In genomic region chr4:9153008-9153570, GRCh38 we compare ENCODE assay signal across 8 cellular contexts. TPM values are rescaled to one million over a fixed set of nuclear protein-coding genes. Genes with fewer than 3 reads are reported as not detected.
DNase-seq lines count a peak whose midpoint lies in the region; ATAC-seq and TF ChIP-seq lines count a peak whose summit lies in the region.
"Not testable (repeated sequence)": the region's sequence is repeated elsewhere in the genome, so short reads cannot be mapped to it uniquely, and the experiment has no call there.

No MANE protein-coding gene starts in this region.

- H3K79me2 ChIP-seq in hepatocyte: not testable (repeated sequence)

- not testable (repeated sequence) for H4K20me1 ChIP-seq in hepatocyte (ENCODE audit: insufficient read depth, poor library complexity, severe bottlenecking)

- not testable (repeated sequence) for H3K4me3 ChIP-seq in hepatocyte

- H2AFZ ChIP-seq in hepatocyte: peak overlapping the region; percentile 40

- H3K27ac Mint-ChIP-seq in MCF 10A (ENCODE audit: low read depth, unreplicated experiment): peak overlapping the region; percentile 89

- H3K36me3 ChIP-seq in hepatocyte (replicated peaks; ENCODE audit: insufficient read depth, low read depth): not testable (repeated sequence)

- H3K27ac ChIP-seq in hepatocyte: peak overlapping the region; percentile 87

- not testable (repeated sequence) for H3K9me3 Mint-ChIP-seq in MCF 10A (ENCODE audit: unreplicated experiment)

- intact Hi-C loops in MCF 10A (cut with micrococcal nuclease): loop anchor here (5.0 kb wide), 1 partner anchor 864 kb away; no protein-coding TSS in a partner anchor
- intact Hi-C loops in posterior cingulate gyrus (cut with DNase I): not testable (repeated sequence)

- BruUV-seq in MCF 10A (replicated peaks; lab: Mats Ljungman, UMichigan): not testable (repeated sequence)

- not testable (repeated sequence) for H3K27me3 Mint-ChIP-seq in MCF 10A (ENCODE audit: insufficient read depth, unreplicated experiment)

- H3K4me1 Mint-ChIP-seq in MCF 10A (ENCODE audit: insufficient read depth, unreplicated experiment): not testable (repeated sequence)

- not testable (repeated sequence) for H3K9me3 ChIP-seq in hepatocyte (ENCODE audit: low read depth)

- H3K9me2 ChIP-seq in hepatocyte (replicated peaks; ENCODE audit: insufficient read depth): not testable (repeated sequence)

- 0% methylated on average over 1 of the region's 53 CpGs for WGBS in hepatocyte (ENCODE audit: low lambda C conversion rate, missing lambda C conversion rate)

- not testable (repeated sequence) for H3K4me1 ChIP-seq in hepatocyte (ENCODE audit: insufficient read depth)

- not testable (repeated sequence) for H3K27me3 ChIP-seq in hepatocyte

- not testable (repeated sequence) for H3K36me3 Mint-ChIP-seq in MCF 10A (ENCODE audit: insufficient read depth, unreplicated experiment)

- TF ChIP-seq CTCF in MCF 10A (IDR thresholded peaks at IDR 0.05; ENCODE audit: unreplicated experiment); hepatocyte (IDR thresholded peaks at IDR 0.05; ENCODE audit: poor library complexity): not testable (repeated sequence)

- H3K4me3 Mint-ChIP-seq in MCF 10A (ENCODE audit: unreplicated experiment): peak overlapping the region; percentile 72

- ATAC-seq in HG03045 (IDR thresholded peaks at IDR 0.05; ENCODE audit: unreplicated experiment): peak; percentile 55

- CTCF ChIA-PET in MCF 10A (lab: Yijun Ruan, JAX): interaction anchor here (0.7 kb wide), 1 partner anchor 873 kb away, joined by 3 read pairs; no protein-coding TSS in a partner anchor

- POLR2A ChIA-PET in MCF 10A (lab: Yijun Ruan, JAX): interaction anchor here (1.1 kb wide), 1 partner anchor 714 kb away, joined by 3 read pairs; no protein-coding TSS in a partner anchor

- DNase-seq in ELF-1 (ENCODE audit: low read depth, low spot score): peak; percentile 98
- peak; percentile 92 for DNase-seq in NCI-H2227 treated with DMSO at 0.1 percent for 48 hours (lab: John Stamatoyannopoulos, UW)
- DNase-seq in activated CD4-positive, CD25-positive, alpha-beta regulatory T cell treated with anti-CD3 and anti-CD28 coated beads, Interleukin-2, amount 50 U/mL, for 72 hours: peak; percentile 96
- DNase-seq in MCF 10A (ENCODE audit: unreplicated experiment): peak; percentile 87
- peak; percentile 94 for DNase-seq in hepatocyte (ENCODE audit: low spot score)
- DNase-seq in posterior cingulate gyrus: peak; percentile 95 to 99 (median 97)
- peak; percentile 95 for DNase-seq in superior temporal gyrus (ENCODE audit: extremely low spot score)

- peak overlapping the region; percentile 80 for H3K4me2 ChIP-seq in hepatocyte

RNA-seq across cellular contexts. Expression of gene FAM90A26, which starts 17.1 kb away (rescaled TPM):
- total RNA-seq in MCF 10A (2022): not detected in 2 replicates
- total RNA-seq in hepatocyte: not detected in 2 replicates
- not detected in 2 replicates for polyA plus RNA-seq in hepatocyte

RNA-seq across cellular contexts. Expression of gene USP17L10, which starts 57.4 kb away (rescaled TPM):
- total RNA-seq in MCF 10A (2022) (not detected in 2 replicates), hepatocyte (not detected in 2 replicates)
- not detected in 2 replicates for polyA plus RNA-seq in hepatocyte
